In genomic region chr6:149224399-149224798, GRCh38 we compare ENCODE assay signal across 20 cellular contexts.
DNase-seq lines count a peak whose midpoint lies in the region; ATAC-seq, FAIRE-seq and TF ChIP-seq lines count a peak whose summit lies in the region.
"Had no signal": no experiment of that assay in that cellular context is flagged by ENCODE, and none has a peak within 500 bp of the region (broad histone marks: within the 10 kb centered on the region; RNA-seq: fewer than 3 reads in every experiment).

No MANE protein-coding gene starts in this region.

- peaks cover 35% of the 10 kb centered on the region for H3K4me1 Mint-ChIP-seq in activated naive CD4-positive, alpha-beta T cell treated with anti-CD3 and anti-CD28 coated beads, Interleukin-2, amount 50 U/mL, for 24 hours
- H3K4me1 Mint-ChIP-seq in progenitor cell of endocrine pancreas (ENCODE audit: low read depth): peaks cover 12% of the 10 kb centered on the region
- H3K4me1 Mint-ChIP-seq: IgD-negative memory B cell had no signal

- no peak for TF ChIP-seq POLR2A in GM12891 (IDR thresholded peaks at IDR 0.05; ENCODE audit: low read depth, low read length)

- H3K36me3 Mint-ChIP-seq in activated naive CD4-positive, alpha-beta T cell treated with anti-CD3 and anti-CD28 coated beads, Interleukin-2, amount 50 U/mL, for 24 hours: peaks cover 3% of the 10 kb centered on the region
- H3K36me3 Mint-ChIP-seq in progenitor cell of endocrine pancreas (ENCODE audit: insufficient read depth): no peaks in the 10 kb centered on the region

- FAIRE-seq in GM12891 (lab: Jason Lieb, UNC): no peak
- FAIRE-seq: A549, GM19239, HTR-8/SVneo had no signal

- no peak for DNase-seq in activated naive CD4-positive, alpha-beta T cell (lab: John Stamatoyannopoulos, UW)
- DNase-seq in NCI-H2196 (lab: John Stamatoyannopoulos, UW; ENCODE audit: unreplicated experiment) (peak; percentile 62), progenitor cell of endocrine pancreas (ENCODE audit: low spot score, unreplicated experiment) (no peak), GM12891 (ENCODE audit: insufficient read length, low spot score) (no peak), GM19240 (ENCODE audit: insufficient read length, low spot score) (no peak)
- DNase-seq: C1 segment of cervical spinal cord, H9, Kasumi-1, NCI-H187 treated with DMSO at 0.1 percent for 48 hours, NCI-H2171, NCI-H510A, NCI-H774, PC-9 had no signal

- peak; percentile 32 for ATAC-seq in esophagus mucosa
- ATAC-seq in GM18520 (IDR thresholded peaks at IDR 0.05; ENCODE audit: unreplicated experiment): no peak
- ATAC-seq: A549 had no signal

- TF ChIP-seq CTCF in progenitor cell of endocrine pancreas (IDR thresholded peaks at IDR 0.05; ENCODE audit: unreplicated experiment): no peak

- H3K4me3 Mint-ChIP-seq in activated naive CD4-positive, alpha-beta T cell treated with anti-CD3 and anti-CD28 coated beads, Interleukin-2, amount 50 U/mL, for 24 hours: peak overlapping the region; percentile 5
- H3K4me3 Mint-ChIP-seq in progenitor cell of endocrine pancreas (ENCODE audit: low read depth): no peak overlapping the region
- H3K4me3 Mint-ChIP-seq: H9, IgD-negative memory B cell had no signal

- H3K27me3 Mint-ChIP-seq in activated naive CD4-positive, alpha-beta T cell treated with anti-CD3 and anti-CD28 coated beads, Interleukin-2, amount 50 U/mL, for 24 hours: no peaks in the 10 kb centered on the region
- H3K27me3 Mint-ChIP-seq in progenitor cell of endocrine pancreas: peaks cover 56% of the 10 kb centered on the region
- H3K27me3 Mint-ChIP-seq: IgD-negative memory B cell had no signal

- no peak overlapping the region for H3K27ac Mint-ChIP-seq in activated naive CD4-positive, alpha-beta T cell treated with anti-CD3 and anti-CD28 coated beads, Interleukin-2, amount 50 U/mL, for 24 hours
- H3K27ac Mint-ChIP-seq in progenitor cell of endocrine pancreas: peak overlapping the region; percentile 61
- H3K27ac Mint-ChIP-seq: H9, IgD-negative memory B cell had no signal

- no peaks in the 10 kb centered on the region for H3K9me3 Mint-ChIP-seq in activated naive CD4-positive, alpha-beta T cell treated with anti-CD3 and anti-CD28 coated beads, Interleukin-2, amount 50 U/mL, for 24 hours
- no peaks in the 10 kb centered on the region for H3K9me3 Mint-ChIP-seq in progenitor cell of endocrine pancreas (ENCODE audit: low read depth)
- H3K9me3 Mint-ChIP-seq: H9, IgD-negative memory B cell had no signal

TF ChIP-seq in GM12891, 5 proteins besides CTCF, POLR2A, EP300 and RAD21:
- TF ChIP-seq TAF1 (IDR thresholded peaks at IDR 0.05; ENCODE audit: low read depth, low read length): no peak
- no peak for TF ChIP-seq POU2F2 (IDR thresholded peaks at IDR 0.05; ENCODE audit: low read depth, low read length)
- TF ChIP-seq POLR2AphosphoS5 (IDR thresholded peaks at IDR 0.05; ENCODE audit: low read depth, low read length): no peak
- TF ChIP-seq PAX5 (IDR thresholded peaks at IDR 0.05; ENCODE audit: insufficient read depth, low read length, severe bottlenecking): no peak
- no peak for TF ChIP-seq SPI1 (IDR thresholded peaks at IDR 0.05; ENCODE audit: low read depth, low read length)
